Comparison of ENCODE assay signal across 9 cellular contexts in genomic region chr14:64800000-64800399, GRCh38.
A peak's percentile ranks its signal among the peaks of the same experiment; 100 is the strongest.
DNase-seq lines count a peak whose midpoint lies in the region; ATAC-seq and TF ChIP-seq lines count a peak whose summit lies in the region.
"Had no signal": no experiment of that assay in that cellular context is flagged by ENCODE, and none has a peak within 500 bp of the region (broad histone marks: within the 10 kb centered on the region; RNA-seq: fewer than 3 reads in every experiment).

No MANE protein-coding gene starts in this region.

- no peaks in the 10 kb centered on the region for H3K9me3 Mint-ChIP-seq in H9
- no peaks in the 10 kb centered on the region for H3K9me3 Mint-ChIP-seq in activated CD4-positive, alpha-beta memory T cell treated with anti-CD3 and anti-CD28 coated beads for 36 hours
- H3K9me3 Mint-ChIP-seq: central memory CD8-positive, alpha-beta T cell had no signal

- no peaks in the 10 kb centered on the region for H3K23me2 ChIP-seq in H9 (ENCODE audit: insufficient read length, low read depth, low read length, poor library complexity, severe bottlenecking)

- no peaks in the 10 kb centered on the region for H3K79me1 ChIP-seq in H9 (ENCODE audit: insufficient read depth, low read depth, low read length, poor library complexity, severe bottlenecking)

- no peak overlapping the region for H2BK12ac ChIP-seq in H9 (ENCODE audit: insufficient read length, low read depth, low read length)

- no peak overlapping the region for H2BK20ac ChIP-seq in H9 (ENCODE audit: low read depth, low read length, poor library complexity, severe bottlenecking)

- H3K56ac ChIP-seq in H9 (ENCODE audit: insufficient read length, low read depth, low read length): no peak overlapping the region

- H3K27me3 Mint-ChIP-seq in H9 (ENCODE audit: low read depth): no peaks in the 10 kb centered on the region
- H3K27me3 Mint-ChIP-seq in activated CD4-positive, alpha-beta memory T cell treated with anti-CD3 and anti-CD28 coated beads for 36 hours: no peaks in the 10 kb centered on the region

- H3K79me2 ChIP-seq in H9 (ENCODE audit: insufficient read depth, low read length): no peaks in the 10 kb centered on the region

- no peaks in the 10 kb centered on the region for H3K4me1 ChIP-seq in H9 (ENCODE audit: insufficient read depth, low read length)

- H3K18ac ChIP-seq in H9 (ENCODE audit: insufficient read length, low read depth, low read length): no peak overlapping the region

- no peak overlapping the region for H4K5ac ChIP-seq in H9 (ENCODE audit: insufficient read length, low read depth, low read length)

- CTCF ChIA-PET in activated CD4-positive, alpha-beta memory T cell treated with anti-CD3 and anti-CD28 coated beads for 36 hours (lab: Charles Lee): interaction anchor here (0.9 to 2.3 kb wide), 4 partner anchors 22 to 92 kb away, joined by 3 to 17 read pairs (median 10); no protein-coding TSS in a partner anchor

- no peak overlapping the region for H3T11ph ChIP-seq in H9 (ENCODE audit: low read length)

- no peak overlapping the region for H4K91ac ChIP-seq in H9 (ENCODE audit: insufficient read length, low read depth, low read length)

- no peak overlapping the region for H2AK5ac ChIP-seq in H9 (ENCODE audit: insufficient read length, low read length)

- H3K27me3 ChIP-seq in H9 (ENCODE audit: insufficient read depth, low read length): no peaks in the 10 kb centered on the region

- no peaks in the 10 kb centered on the region for H3K9me3 ChIP-seq in H9 (ENCODE audit: control insufficient read depth, low read depth, low read length)

- H4K8ac ChIP-seq in H9 (replicated peaks; ENCODE audit: insufficient read length, low read depth, low read length): no peak overlapping the region

- no peak overlapping the region for H3K23ac ChIP-seq in H9 (ENCODE audit: insufficient read length, low read depth, low read length)

- intact Hi-C loops in activated CD4-positive, alpha-beta memory T cell treated with anti-CD3 and anti-CD28 coated beads for 36 hours (cut with micrococcal nuclease): no loop called here

- H2BK120ac ChIP-seq in H9 (ENCODE audit: low read depth, low read length, poor library complexity, severe bottlenecking): no peak overlapping the region

- no peak overlapping the region for H3K4ac ChIP-seq in H9 (ENCODE audit: low read depth, low read length)

- POLR2A ChIA-PET in activated CD4-positive, alpha-beta memory T cell treated with anti-CD3 and anti-CD28 coated beads for 36 hours (lab: Charles Lee): no interaction called here

- no peak overlapping the region for H2BK15ac ChIP-seq in H9 (ENCODE audit: low read depth, low read length)

- H3K4me3 Mint-ChIP-seq in H9: no peak overlapping the region
- no peak overlapping the region for H3K4me3 Mint-ChIP-seq in activated CD4-positive, alpha-beta memory T cell treated with anti-CD3 and anti-CD28 coated beads for 36 hours
- H3K4me3 Mint-ChIP-seq: central memory CD8-positive, alpha-beta T cell had no signal

- no peak overlapping the region for H3K9ac ChIP-seq in H9 (ENCODE audit: extremely low read depth, insufficient read length, low read length)

- peak; percentile 68 for TF ChIP-seq CTCF in H9 (conservative IDR thresholded peaks at IDR 0.05)

- no peak overlapping the region for H3K27ac ChIP-seq in H9 (ENCODE audit: insufficient read length, low read depth, low read length)

- no peaks in the 10 kb centered on the region for H4K20me1 ChIP-seq in H9 (ENCODE audit: control insufficient read depth, insufficient read depth, insufficient read length)

- H3K4me2 ChIP-seq in H9 (ENCODE audit: insufficient read depth, insufficient read length, low read length): no peak overlapping the region

- peaks cover 2 to 10% of the 10 kb centered on the region in 2 experiments for H3K4me1 Mint-ChIP-seq in H9
- no peaks in the 10 kb centered on the region for H3K4me1 Mint-ChIP-seq in activated CD4-positive, alpha-beta memory T cell treated with anti-CD3 and anti-CD28 coated beads for 36 hours (ENCODE audit: low read depth)
- H3K4me1 Mint-ChIP-seq: central memory CD8-positive, alpha-beta T cell had no signal

- no CpG with 5 or more reads among the region's 3 CpGs for WGBS in H9 (ENCODE audit: extremely low coverage, insufficient read length, low lambda C conversion rate)

- H3K14ac ChIP-seq in H9 (ENCODE audit: insufficient read depth, low read length): no peak overlapping the region

- no peak for ATAC-seq in HG03196 (IDR thresholded peaks at IDR 0.05; ENCODE audit: unreplicated experiment)
- ATAC-seq in HG03280 (IDR thresholded peaks at IDR 0.05; ENCODE audit: unreplicated experiment): no peak

- peaks cover 0 to 3% (median 0%) of the 10 kb centered on the region in 3 experiments; a peak in 1 of 7 replicates for H3K36me3 Mint-ChIP-seq in H9 (ENCODE audit: insufficient read depth in 1 of 3, low read depth in 3 of 3)
- H3K36me3 Mint-ChIP-seq in activated CD4-positive, alpha-beta memory T cell treated with anti-CD3 and anti-CD28 coated beads for 36 hours: no peaks in the 10 kb centered on the region

- DNase-seq in AG20443 (ENCODE audit: low spot score): peak; percentile 61
- DNase-seq in H9: peak; percentile 49
- peak; percentile 16 for DNase-seq in activated CD4-positive, alpha-beta memory T cell treated with anti-CD3 and anti-CD28 coated beads for 36 hours
- DNase-seq in hepatic stellate cell (ENCODE audit: low spot score): peak; percentile 61
- DNase-seq in GDM1 (lab: John Stamatoyannopoulos, UW): no peak
- no peak for DNase-seq in activated CD4-positive, CD25-positive, alpha-beta regulatory T cell treated with anti-CD3 and anti-CD28 coated beads, Interleukin-2, amount 50 U/mL, for 72 hours

- no peak overlapping the region for H2BK5ac ChIP-seq in H9 (ENCODE audit: insufficient read length, low read length)

- no peak overlapping the region for H3K27ac Mint-ChIP-seq in H9
- H3K27ac Mint-ChIP-seq in activated CD4-positive, alpha-beta memory T cell treated with anti-CD3 and anti-CD28 coated beads for 36 hours: no peak overlapping the region

- H2AFZ ChIP-seq in H9 (ENCODE audit: low read length): no peak overlapping the region

Comparison
In these comparisons a context has a peak if more than half of its experiments do, and no peak if none do; other contexts are left out.
1. DNase-seq: peak in AG20443 (single experiment), H9 (single experiment), activated CD4-positive, alpha-beta memory T cell treated with anti-CD3 and anti-CD28 coated beads for 36 hours (single experiment) and hepatic stellate cell (single experiment); none in GDM1 (single experiment) and activated CD4-positive, CD25-positive, alpha-beta regulatory T cell treated with anti-CD3 and anti-CD28 coated beads, Interleukin-2, amount 50 U/mL, for 72 hours (single experiment).